Comparison of ENCODE assay signal across 28 cellular contexts in the genomic region with DNA sequence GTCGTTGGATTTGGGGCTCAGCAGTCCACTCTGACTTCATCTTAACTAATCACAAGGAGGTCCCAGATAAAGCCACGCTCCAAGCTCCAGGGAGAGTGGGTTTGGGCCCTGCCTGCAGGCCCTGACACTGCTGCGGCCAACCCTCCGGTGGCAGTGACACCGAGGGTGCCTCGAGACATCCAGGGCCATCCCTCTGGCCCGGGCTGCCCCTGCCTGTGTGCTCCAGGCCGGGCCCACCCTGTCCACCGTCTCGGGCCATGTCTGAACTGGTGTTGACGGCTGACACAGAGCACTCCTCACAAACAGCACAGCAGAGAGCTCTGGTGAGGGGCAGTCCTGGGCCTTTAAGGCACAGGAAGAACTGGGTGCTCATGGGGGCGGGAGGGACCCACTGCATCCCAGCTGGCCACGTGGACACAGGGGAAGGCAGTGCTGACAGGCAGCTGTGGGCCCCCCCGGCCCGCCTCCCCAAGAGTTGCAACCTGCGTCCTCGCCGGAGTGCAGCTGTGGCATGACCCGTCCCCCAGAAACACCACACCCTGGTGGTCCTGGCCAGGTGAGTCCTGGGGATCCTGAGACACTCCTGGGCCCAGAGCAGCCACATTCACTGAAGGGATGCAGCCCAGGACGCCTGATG.
"Had no signal": no experiment of that assay in that cellular context is flagged by ENCODE, and none has a peak within 500 bp of the region (broad histone marks: within the 10 kb centered on the region; RNA-seq: fewer than 3 reads in every experiment).

No MANE protein-coding gene starts in this region.

- H3K9me3 ChIP-seq: adrenal gland, body of pancreas, colonic mucosa, esophagus squamous epithelium had no signal

- H3K4me1 ChIP-seq: adrenal gland, body of pancreas, colonic mucosa had no signal

- H3K9me3 Mint-ChIP-seq: activated CD4-positive, alpha-beta memory T cell treated with anti-CD3 and anti-CD28 coated beads for 36 hours; activated naive CD4-positive, alpha-beta T cell treated with anti-CD3 and anti-CD28 coated beads for 36 hours; activated naive CD4-positive, alpha-beta T cell treated with anti-CD3 and anti-CD28 coated beads, Interleukin-2, amount 50 U/mL, for 24 hours; activated naive CD8-positive, alpha-beta T cell treated with anti-CD3 and anti-CD28 coated beads for 36 hours; activated naive CD8-positive, alpha-beta T cell treated with anti-CD3 and anti-CD28 coated beads, Interleukin-2, amount 50 U/mL, for 24 hours; activated T-helper 1 cell treated with anti-CD3 and anti-CD28 coated beads, Interleukin-12 subunit alpha, Interleukin-12 subunit beta, Interleukin-2, Interleukin-4 antibody, amounts not matched to agents 30 ng/mL and 10 ng/mL and 1 ng/mL, durations not matched to agents 14 hours and 24 hours and 36 hours; activated T-helper 2 cell treated with anti-CD3 and anti-CD28 coated beads, Interferon-gamma antibody, Interleukin-2, Interleukin-4, amounts not matched to agents 10 μg/mL and 5 μg/mL and 100 μg/mL, durations not matched to agents 14 hours and 24 hours and 36 hours; WTC11 had no signal

- H3K27me3 ChIP-seq: adrenal gland, body of pancreas, colonic mucosa, esophagus squamous epithelium, gastroesophageal sphincter, heart right ventricle had no signal

- H3K4me3 Mint-ChIP-seq: activated CD4-positive, alpha-beta memory T cell treated with anti-CD3 and anti-CD28 coated beads for 36 hours; activated CD8-positive, alpha-beta memory T cell treated with anti-CD3 and anti-CD28 coated beads, Interleukin-2, amount 10 ng/mL, durations not matched to agents 7 days and 5 days; activated CD8-positive, alpha-beta T cell treated with anti-CD3 and anti-CD28 coated beads, Interleukin-2, amount 10 ng/mL, durations not matched to agents 7 days and 5 days; activated naive CD4-positive, alpha-beta T cell treated with anti-CD3 and anti-CD28 coated beads for 36 hours; activated naive CD4-positive, alpha-beta T cell treated with anti-CD3 and anti-CD28 coated beads, Interleukin-2, amount 50 U/mL, for 24 hours; activated naive CD8-positive, alpha-beta T cell treated with anti-CD3 and anti-CD28 coated beads for 36 hours; activated naive CD8-positive, alpha-beta T cell treated with anti-CD3 and anti-CD28 coated beads, Interleukin-2, amount 50 U/mL, for 24 hours; activated T-helper 1 cell treated with anti-CD3 and anti-CD28 coated beads, Interleukin-12 subunit alpha, Interleukin-12 subunit beta, Interleukin-2, Interleukin-4 antibody, amounts not matched to agents 30 ng/mL and 10 ng/mL and 1 ng/mL, durations not matched to agents 14 hours and 24 hours and 36 hours; WTC11 had no signal

- H3K27ac ChIP-seq: adrenal gland, body of pancreas, colonic mucosa, epithelial cell of prostate, esophagus squamous epithelium, gastroesophageal sphincter, heart right ventricle had no signal

- H3K4me3 ChIP-seq: adrenal gland, body of pancreas, colonic mucosa, esophagus squamous epithelium, gastroesophageal sphincter, heart right ventricle had no signal

- H3K36me3 ChIP-seq: adrenal gland, colonic mucosa had no signal

- ATAC-seq: activated CD8-positive, alpha-beta memory T cell treated with anti-CD3 and anti-CD28 coated beads, Interleukin-2, amount 10 ng/mL, durations not matched to agents 7 days and 5 days; activated CD8-positive, alpha-beta T cell treated with anti-CD3 and anti-CD28 coated beads, Interleukin-2, amount 10 ng/mL, durations not matched to agents 7 days and 5 days; activated naive CD8-positive, alpha-beta T cell treated with anti-CD3 and anti-CD28 coated beads, Interleukin-2, amount 50 U/mL, for 24 hours; body of pancreas; gastroesophageal sphincter; WTC11 had no signal

- H3K27me3 Mint-ChIP-seq: activated CD4-positive, alpha-beta memory T cell treated with anti-CD3 and anti-CD28 coated beads for 36 hours; activated CD8-positive, alpha-beta memory T cell treated with anti-CD3 and anti-CD28 coated beads, Interleukin-2, amount 10 ng/mL, durations not matched to agents 7 days and 5 days; activated naive CD4-positive, alpha-beta T cell treated with anti-CD3 and anti-CD28 coated beads, Interleukin-2, amount 50 U/mL, for 24 hours; activated naive CD8-positive, alpha-beta T cell treated with anti-CD3 and anti-CD28 coated beads for 36 hours; activated naive CD8-positive, alpha-beta T cell treated with anti-CD3 and anti-CD28 coated beads, Interleukin-2, amount 50 U/mL, for 24 hours had no signal

- DNase-seq: activated CD4-positive, alpha-beta memory T cell treated with anti-CD3 and anti-CD28 coated beads for 36 hours; activated CD4-positive, alpha-beta T cell treated with anti-CD3 and anti-CD28 coated beads for 48 hours; activated CD8-positive, alpha-beta memory T cell treated with anti-CD3 and anti-CD28 coated beads, Interleukin-2, amount 10 ng/mL, durations not matched to agents 7 days and 5 days; activated CD8-positive, alpha-beta memory T cell treated with anti-CD3 and anti-CD28 coated beads, Interleukin-2, amount 50 U/mL, for 4 hours; activated CD8-positive, alpha-beta T cell treated with anti-CD3 and anti-CD28 coated beads, Interleukin-2, amount 10 ng/mL, durations not matched to agents 7 days and 5 days; activated effector memory CD4-positive, alpha-beta T cell treated with anti-CD3 and anti-CD28 coated beads, Interleukin-2, amount 50 U/mL, for 16 hours; activated naive CD4-positive, alpha-beta T cell treated with anti-CD3 and anti-CD28 coated beads for 36 hours; activated naive CD8-positive, alpha-beta T cell treated with anti-CD3 and anti-CD28 coated beads for 36 hours; activated naive CD8-positive, alpha-beta T cell treated with anti-CD3 and anti-CD28 coated beads, Interleukin-2, amount 50 U/mL, for 24 hours; activated T-cell treated with anti-CD3 and anti-CD28 coated beads, Interleukin-2, amount 50 U/mL, for 1 hour; activated T-cell treated with anti-CD3 and anti-CD28 coated beads, Interleukin-2, amount 50 U/mL, for 48 hours; adrenal gland; amygdala; body of pancreas; central memory CD4-positive, alpha-beta T cell; cerebellar nuclear complex; colonic mucosa; effector CD8-positive, alpha-beta T cell; esophagus squamous epithelium; foreskin melanocyte; T-helper 2 cell had no signal

- H3K36me3 Mint-ChIP-seq: activated CD4-positive, alpha-beta memory T cell treated with anti-CD3 and anti-CD28 coated beads for 36 hours; activated CD8-positive, alpha-beta memory T cell treated with anti-CD3 and anti-CD28 coated beads, Interleukin-2, amount 10 ng/mL, durations not matched to agents 7 days and 5 days; WTC11 had no signal

- H3K27ac Mint-ChIP-seq: activated CD4-positive, alpha-beta memory T cell treated with anti-CD3 and anti-CD28 coated beads for 36 hours; activated CD8-positive, alpha-beta memory T cell treated with anti-CD3 and anti-CD28 coated beads, Interleukin-2, amount 10 ng/mL, durations not matched to agents 7 days and 5 days; activated CD8-positive, alpha-beta T cell treated with anti-CD3 and anti-CD28 coated beads, Interleukin-2, amount 10 ng/mL, durations not matched to agents 7 days and 5 days; activated naive CD4-positive, alpha-beta T cell treated with anti-CD3 and anti-CD28 coated beads for 36 hours; activated naive CD4-positive, alpha-beta T cell treated with anti-CD3 and anti-CD28 coated beads, Interleukin-2, amount 50 U/mL, for 24 hours; activated naive CD8-positive, alpha-beta T cell treated with anti-CD3 and anti-CD28 coated beads for 36 hours; activated naive CD8-positive, alpha-beta T cell treated with anti-CD3 and anti-CD28 coated beads, Interleukin-2, amount 50 U/mL, for 24 hours; activated T-helper 1 cell treated with anti-CD3 and anti-CD28 coated beads, Interleukin-12 subunit alpha, Interleukin-12 subunit beta, Interleukin-2, Interleukin-4 antibody, amounts not matched to agents 30 ng/mL and 10 ng/mL and 1 ng/mL, durations not matched to agents 14 hours and 24 hours and 36 hours; activated T-helper 2 cell treated with anti-CD3 and anti-CD28 coated beads, Interferon-gamma antibody, Interleukin-2, Interleukin-4, amounts not matched to agents 10 μg/mL and 5 μg/mL and 100 μg/mL, durations not matched to agents 14 hours and 24 hours and 36 hours had no signal

- H3K4me1 Mint-ChIP-seq: activated CD8-positive, alpha-beta memory T cell treated with anti-CD3 and anti-CD28 coated beads, Interleukin-2, amount 10 ng/mL, durations not matched to agents 7 days and 5 days; activated naive CD4-positive, alpha-beta T cell treated with anti-CD3 and anti-CD28 coated beads, Interleukin-2, amount 50 U/mL, for 24 hours; activated naive CD8-positive, alpha-beta T cell treated with anti-CD3 and anti-CD28 coated beads for 36 hours; activated naive CD8-positive, alpha-beta T cell treated with anti-CD3 and anti-CD28 coated beads, Interleukin-2, amount 50 U/mL, for 24 hours; WTC11 had no signal
